Comparison of ENCODE assay signal across 8 cellular contexts in the genomic region with DNA sequence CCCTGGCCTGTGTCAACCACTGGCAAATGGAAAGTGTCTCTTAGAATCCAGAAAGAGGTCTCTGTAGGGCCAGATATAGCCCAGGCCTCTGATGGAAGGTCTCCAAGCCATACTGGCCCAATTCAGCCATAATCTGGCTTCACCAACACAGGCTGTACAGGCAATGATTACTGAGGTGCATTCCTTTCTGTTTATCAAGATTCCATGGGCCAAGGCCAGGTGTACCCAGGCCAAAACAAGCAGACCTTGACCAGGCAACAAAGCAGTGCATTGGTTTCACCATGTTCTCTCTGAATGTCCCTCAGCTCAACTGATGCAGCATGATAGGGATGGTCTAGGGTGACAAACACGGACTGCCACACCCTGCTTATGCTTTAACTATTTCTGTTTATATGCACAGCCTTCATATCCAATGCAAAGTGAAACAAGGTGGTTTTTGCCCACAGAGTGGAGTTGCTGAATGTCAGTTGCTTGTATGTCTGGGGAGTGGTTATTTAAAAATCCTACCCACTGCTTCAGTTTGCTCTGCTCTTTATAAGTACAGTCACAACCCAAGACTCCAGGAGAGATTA. TPM values are rescaled to one million over a fixed set of nuclear protein-coding genes. Genes with fewer than 3 reads are reported as not detected.
A peak's percentile ranks its signal among the peaks of the same experiment; 100 is the strongest.
DNase-seq lines count a peak whose midpoint lies in the region; ATAC-seq and TF ChIP-seq lines count a peak whose summit lies in the region.

No MANE protein-coding gene starts in this region.

- H2AFZ ChIP-seq in hepatocyte, result no peak overlapping the region

- no peaks in the 10 kb centered on the region for H3K27me3 ChIP-seq in hepatocyte

- no peak for TF ChIP-seq CTCF in hepatocyte (IDR thresholded peaks at IDR 0.05; ENCODE audit: poor library complexity)

- CTCF ChIA-PET in HEK293T (lab: Yijun Ruan, JAX), result no interaction called here

- in situ Hi-C loops in Caki2 (cut with HindIII; ENCODE audit: low pct_unique_long_range_greater_than_20kb, low sequenced_read_pairs), result no loop called here

- no peak overlapping the region for H3K4me3 ChIP-seq in hepatocyte

- H3K36me3 ChIP-seq in hepatocyte (replicated peaks; ENCODE audit: insufficient read depth, low read depth), result no peaks in the 10 kb centered on the region

- no peaks in the 10 kb centered on the region for H4K20me1 ChIP-seq in hepatocyte (ENCODE audit: insufficient read depth, poor library complexity, severe bottlenecking)

- no peaks in the 10 kb centered on the region for H3K79me2 ChIP-seq in hepatocyte

- peak overlapping the region; percentile 11 for H3K4me2 ChIP-seq in hepatocyte

- POLR2A ChIA-PET in HEK293T (lab: Yijun Ruan, JAX), result no interaction called here

- ATAC-seq in GM21723 (IDR thresholded peaks at IDR 0.05; ENCODE audit: unreplicated experiment), result peak; percentile 59

- no peaks in the 10 kb centered on the region for H3K9me3 ChIP-seq in hepatocyte (ENCODE audit: low read depth)

- 72% methylated on average over 1 of the region's 1 CpG for WGBS in hepatocyte (ENCODE audit: low lambda C conversion rate, missing lambda C conversion rate)

- peak overlapping the region; percentile 73 for H3K27ac ChIP-seq in hepatocyte

- DNase-seq in Caki2 (ENCODE audit: low read depth) (peak; percentile 37), OCI-M1 (lab: John Stamatoyannopoulos, UW) (peak; percentile 28), hepatocyte (ENCODE audit: low spot score) (peak; percentile 11), GM19238 (ENCODE audit: insufficient read length, low spot score) (no peak), HEK293T (ENCODE audit: extremely low spot score) (no peak), NCI-H446 (lab: John Stamatoyannopoulos, UW) (no peak), inferior parietal cortex (ENCODE audit: extremely low spot score) (no peak)

- peaks cover 48% of the 10 kb centered on the region for H3K4me1 ChIP-seq in hepatocyte (ENCODE audit: insufficient read depth)

- no peaks in the 10 kb centered on the region for H3K9me2 ChIP-seq in hepatocyte (replicated peaks; ENCODE audit: insufficient read depth)

TF ChIP-seq in HEK293T, 16 proteins besides CTCF, POLR2A, EP300 and RAD21:
- TF ChIP-seq, protein P1, sequence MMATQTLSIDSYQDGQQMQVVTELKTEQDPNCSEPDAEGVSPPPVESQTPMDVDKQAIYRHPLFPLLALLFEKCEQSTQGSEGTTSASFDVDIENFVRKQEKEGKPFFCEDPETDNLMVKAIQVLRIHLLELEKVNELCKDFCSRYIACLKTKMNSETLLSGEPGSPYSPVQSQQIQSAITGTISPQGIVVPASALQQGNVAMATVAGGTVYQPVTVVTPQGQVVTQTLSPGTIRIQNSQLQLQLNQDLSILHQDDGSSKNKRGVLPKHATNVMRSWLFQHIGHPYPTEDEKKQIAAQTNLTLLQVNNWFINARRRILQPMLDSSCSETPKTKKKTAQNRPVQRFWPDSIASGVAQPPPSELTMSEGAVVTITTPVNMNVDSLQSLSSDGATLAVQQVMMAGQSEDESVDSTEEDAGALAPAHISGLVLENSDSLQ (IDR thresholded peaks at IDR 0.05), result no peak
- TF ChIP-seq HDGF (IDR thresholded peaks at IDR 0.05; ENCODE audit: borderline replicate concordance), result no peak
- TF ChIP-seq FOXK2 (IDR thresholded peaks at IDR 0.05), result no peak
- TF ChIP-seq SP1 (IDR thresholded peaks at IDR 0.05), result no peak
- no peak for TF ChIP-seq SUZ12 (IDR thresholded peaks at IDR 0.05)
TF ChIP-seq in HEK293T: peak in this region for 0.

RNA-seq across cellular contexts. Expression of a gene that starts 25.2 kb away (rescaled TPM):
- total RNA-seq in Caki2 (2014; rRNA removed; shearing (Covaris generic); ENCODE audit: low replicate concordance), result 31.0 and 69.5 TPM in 2 replicates
- 300 and 338 TPM in 2 replicates for total RNA-seq in hepatocyte
- 125 and 172 TPM in 2 replicates for polyA plus RNA-seq in hepatocyte

Comparison
In these comparisons a context has a peak if more than half of its experiments do, and no peak if none do; other contexts are left out.
1. DNase-seq: peak in Caki2 (single experiment), OCI-M1 (single experiment) and hepatocyte (single experiment); none in GM19238 (single experiment), HEK293T (single experiment), NCI-H446 (0 of 2) and inferior parietal cortex (single experiment).